8 cellular contexts compared by ENCODE assay signal in genomic region chr9:70480405-70480980, GRCh38.
DNase-seq lines count a peak whose midpoint lies in the region; ATAC-seq and TF ChIP-seq lines count a peak whose summit lies in the region.

No MANE protein-coding gene starts in this region.

- no peaks in the 10 kb centered on the region for H3K36me3 Mint-ChIP-seq in brain
- no peaks in the 10 kb centered on the region for H3K36me3 Mint-ChIP-seq in activated T-cell treated with anti-CD3 and anti-CD28 coated beads, Interleukin-2, amount 50 U/mL, for 4 hours (ENCODE audit: insufficient read depth)
- H3K36me3 Mint-ChIP-seq in activated CD4-positive, alpha-beta T cell treated with anti-CD3 and anti-CD28 coated beads, Interleukin-2, amount 10 ng/mL, durations not matched to agents 24 days and 14 days (ENCODE audit: low read depth), result no peaks in the 10 kb centered on the region

- peak overlapping the region; percentile 93 to 97 (median 96) for H3K27ac ChIP-seq in stomach

- peaks cover 43 to 95% (median 78%) of the 10 kb centered on the region in 4 donors for H3K4me1 ChIP-seq in stomach

- peak overlapping the region; percentile 13 to 72 (median 58) for H3K4me3 Mint-ChIP-seq in brain
- no peak overlapping the region for H3K4me3 Mint-ChIP-seq in activated T-cell treated with anti-CD3 and anti-CD28 coated beads, Interleukin-2, amount 50 U/mL, for 4 hours
- no peak overlapping the region for H3K4me3 Mint-ChIP-seq in activated CD4-positive, alpha-beta T cell treated with anti-CD3 and anti-CD28 coated beads, Interleukin-2, amount 10 ng/mL, durations not matched to agents 24 days and 14 days

- no peak for ATAC-seq in HG03520 (IDR thresholded peaks at IDR 0.05; ENCODE audit: unreplicated experiment)
- no peak for ATAC-seq in activated T-cell treated with anti-CD3 and anti-CD28 coated beads, Interleukin-2, amount 50 U/mL, for 4 hours

- intact Hi-C loops in stomach (cut with DNase I; ENCODE audit: low total_unique reads), result no loop called here
- intact Hi-C loops in activated CD4-positive, alpha-beta T cell treated with anti-CD3 and anti-CD28 coated beads, Interleukin-2, amount 10 ng/mL, durations not matched to agents 24 days and 14 days (cut with micrococcal nuclease), result loop anchor here (5.0 kb wide), 2 partner anchors 58 to 138 kb away; no protein-coding TSS in a partner anchor

- DNase-seq in NCI-H1092 (lab: John Stamatoyannopoulos, UW), result peak; percentile 80
- peak; percentile 63 for DNase-seq in left kidney (ENCODE audit: low read depth, low spot score)
- peak; percentile 87 for DNase-seq in stomach
- DNase-seq in activated T-cell treated with anti-CD3 and anti-CD28 coated beads, Interleukin-2, amount 50 U/mL, for 4 hours, result no peak
- no peak for DNase-seq in activated CD4-positive, alpha-beta T cell treated with anti-CD3 and anti-CD28 coated beads, Interleukin-2, amount 10 ng/mL, durations not matched to agents 24 days and 14 days
- DNase-seq in GM13976 (ENCODE audit: low spot score), result no peak

- peaks cover 8% of the 10 kb centered on the region for H3K27me3 Mint-ChIP-seq in brain
- H3K27me3 Mint-ChIP-seq in activated T-cell treated with anti-CD3 and anti-CD28 coated beads, Interleukin-2, amount 50 U/mL, for 4 hours (ENCODE audit: low read depth), result peaks cover 3% of the 10 kb centered on the region
- no peaks in the 10 kb centered on the region for H3K27me3 Mint-ChIP-seq in activated CD4-positive, alpha-beta T cell treated with anti-CD3 and anti-CD28 coated beads, Interleukin-2, amount 10 ng/mL, durations not matched to agents 24 days and 14 days

- H3K9me3 Mint-ChIP-seq in brain, result peaks cover 0 to 3% (median 0%) of the 10 kb centered on the region in 5 experiments
- no peaks in the 10 kb centered on the region for H3K9me3 Mint-ChIP-seq in activated T-cell treated with anti-CD3 and anti-CD28 coated beads, Interleukin-2, amount 50 U/mL, for 4 hours
- H3K9me3 Mint-ChIP-seq in activated CD4-positive, alpha-beta T cell treated with anti-CD3 and anti-CD28 coated beads, Interleukin-2, amount 10 ng/mL, durations not matched to agents 24 days and 14 days, result peaks cover 5% of the 10 kb centered on the region

- in situ Hi-C loops in GM13976 (cut with MboI; ENCODE audit: low sequenced_read_pairs, unreplicated experiment), result loop anchor here (10.0 kb wide), 1 partner anchor 126 kb away; no protein-coding TSS in a partner anchor

- H3K4me3 ChIP-seq in stomach, result peak overlapping the region in 2 of 4 donors; percentile 7 to 11

- no peaks in the 10 kb centered on the region for H3K27me3 ChIP-seq in stomach

- no peaks in the 10 kb centered on the region for H3K9me3 ChIP-seq in stomach

- TF ChIP-seq POLR2A in stomach (IDR thresholded peaks at IDR 0.05), result peak in 2 of 4 donors; percentile 44 to 68

- no peaks in the 10 kb centered on the region for H3K36me3 ChIP-seq in stomach

- TF ChIP-seq EP300 in stomach (IDR thresholded peaks at IDR 0.05), result peak; percentile 100

- peak overlapping the region; percentile 42 to 90 (median 73) for H3K27ac Mint-ChIP-seq in brain
- H3K27ac Mint-ChIP-seq in activated CD4-positive, alpha-beta T cell treated with anti-CD3 and anti-CD28 coated beads, Interleukin-2, amount 10 ng/mL, durations not matched to agents 24 days and 14 days, result no peak overlapping the region

- TF ChIP-seq CTCF in brain (conservative IDR thresholded peaks at IDR 0.05), result no peak
- TF ChIP-seq CTCF in stomach (IDR thresholded peaks at IDR 0.05), result no peak
- TF ChIP-seq CTCF in GM13976 (IDR thresholded peaks at IDR 0.05; ENCODE audit: borderline replicate concordance, control extremely low read depth, extremely low read depth, insufficient read depth, missing control alignments), result no peak

- WGBS in stomach, 5 donors, result 4 to 19% (median 13%) methylated on average over 15 of the region's 15 CpGs

- peaks cover 25% of the 10 kb centered on the region for H3K4me1 Mint-ChIP-seq in brain
- H3K4me1 Mint-ChIP-seq in activated T-cell treated with anti-CD3 and anti-CD28 coated beads, Interleukin-2, amount 50 U/mL, for 4 hours (ENCODE audit: low read depth), result peaks cover 6% of the 10 kb centered on the region
- peaks cover 4% of the 10 kb centered on the region for H3K4me1 Mint-ChIP-seq in activated CD4-positive, alpha-beta T cell treated with anti-CD3 and anti-CD28 coated beads, Interleukin-2, amount 10 ng/mL, durations not matched to agents 24 days and 14 days

Comparison
In these comparisons a context has a peak if more than half of its experiments do, and no peak if none do; other contexts are left out.
1. DNase-seq: peak in NCI-H1092 (single experiment), left kidney (single experiment) and stomach (single experiment); none in activated T-cell treated with anti-CD3 and anti-CD28 coated beads, Interleukin-2, amount 50 U/mL, for 4 hours (single experiment), activated CD4-positive, alpha-beta T cell treated with anti-CD3 and anti-CD28 coated beads, Interleukin-2, amount 10 ng/mL, durations not matched to agents 24 days and 14 days (single experiment) and GM13976 (single experiment).
2. H3K4me3 Mint-ChIP-seq: peak in brain (5 of 5); none in activated T-cell treated with anti-CD3 and anti-CD28 coated beads, Interleukin-2, amount 50 U/mL, for 4 hours (single experiment) and activated CD4-positive, alpha-beta T cell treated with anti-CD3 and anti-CD28 coated beads, Interleukin-2, amount 10 ng/mL, durations not matched to agents 24 days and 14 days (single experiment).